ENCODE assay signal across 8 cellular contexts in genomic region chr2:91766349-91767048, GRCh38.
DNase-seq lines count a peak whose midpoint lies in the region; ATAC-seq and TF ChIP-seq lines count a peak whose summit lies in the region.
"Not testable (repeated sequence)": the region's sequence is repeated elsewhere in the genome, so short reads cannot be mapped to it uniquely, and the experiment has no call there.

No MANE protein-coding gene starts in this region.

- 25 to 72% methylated on average over 4 to 5 of the region's 9 CpGs for WGBS in gastroesophageal sphincter (ENCODE audit: low coverage in 1 of 2), 2 donors
- WGBS in right lobe of liver (ENCODE audit: insufficient coverage, low coverage, low lambda C conversion rate, missing lambda C conversion rate): 46% methylated on average over 5 of the region's 9 CpGs

- TF ChIP-seq EP300 in gastroesophageal sphincter (IDR thresholded peaks at IDR 0.05): not testable (repeated sequence)

- intact Hi-C loops in right lobe of liver (cut with DNase I): not testable (repeated sequence)

- not testable (repeated sequence) for H3K36me3 ChIP-seq in gastroesophageal sphincter, right lobe of liver

- not testable (repeated sequence) for H3K27me3 ChIP-seq in gastroesophageal sphincter, right lobe of liver

- not testable (repeated sequence) for H3K4me1 ChIP-seq in gastroesophageal sphincter, right lobe of liver

- H3K9me3 ChIP-seq in gastroesophageal sphincter, right lobe of liver: not testable (repeated sequence)

- H3K27ac ChIP-seq in gastroesophageal sphincter, right lobe of liver: not testable (repeated sequence)

- TF ChIP-seq POLR2A in gastroesophageal sphincter (IDR thresholded peaks at IDR 0.05); right lobe of liver (IDR thresholded peaks at IDR 0.05): not testable (repeated sequence)

- ATAC-seq in gastroesophageal sphincter (peak; percentile 48), right lobe of liver (peak; percentile 52 to 98 (median 82))

- not testable (repeated sequence) for H3K4me3 ChIP-seq in choroid plexus epithelial cell (ENCODE audit: low read depth, low read length); gastroesophageal sphincter; right lobe of liver; skeletal muscle cell (ENCODE audit: low read depth, low read length)

- TF ChIP-seq CTCF in choroid plexus epithelial cell (conservative IDR thresholded peaks at IDR 0.05; ENCODE audit: low read depth, low read length); gastroesophageal sphincter (IDR thresholded peaks at IDR 0.05); right lobe of liver (IDR thresholded peaks at IDR 0.05): not testable (repeated sequence)

- peak; percentile 74 for DNase-seq in AG08395 (ENCODE audit: low spot score)
- DNase-seq in GOT3 (lab: John Stamatoyannopoulos, UW): peak; percentile 17
- peak; percentile 12 for DNase-seq in MV-4-11 (lab: John Stamatoyannopoulos, UW)
- peak; percentile 29 to 74 for DNase-seq in SW 1271 (lab: John Stamatoyannopoulos, UW)
- peak; percentile 72 for DNase-seq in choroid plexus epithelial cell (ENCODE audit: low read depth)
- peak in 1 of 3 donors; percentile 62 for DNase-seq in right lobe of liver
- peak; percentile 35 for DNase-seq in skeletal muscle cell (ENCODE audit: low read depth)
